ENCODE assay signal across 18 cellular contexts in genomic region chr5:37717276-37717612, GRCh38.
A peak's percentile ranks its signal among the peaks of the same experiment; 100 is the strongest.
DNase-seq lines count a peak whose midpoint lies in the region; ATAC-seq, FAIRE-seq and TF ChIP-seq lines count a peak whose summit lies in the region.
"Had no signal": no experiment of that assay in that cellular context is flagged by ENCODE, and none has a peak within 500 bp of the region (broad histone marks: within the 10 kb centered on the region; RNA-seq: fewer than 3 reads in every experiment).

No MANE protein-coding gene starts in this region.

- H2BK5ac ChIP-seq in IMR-90 (ENCODE audit: low read depth, low read length, poor library complexity, severe bottlenecking): no peak overlapping the region

- H3K23ac ChIP-seq in IMR-90 (ENCODE audit: low read depth, low read length): peak overlapping the region; percentile 8; the same call in 1 of the 2 replicates

- H3K4me1 Mint-ChIP-seq in astrocyte (ENCODE audit: low read depth, unreplicated experiment) (peaks cover 58% of the 10 kb centered on the region), mesothelial cell of epicardium (peaks cover 61% of the 10 kb centered on the region)

- H3K4me1 ChIP-seq in IMR-90 (ENCODE audit: control insufficient read depth, insufficient read depth, low read length): peaks cover 6% of the 10 kb centered on the region
- H3K4me1 ChIP-seq in astrocyte (ENCODE audit: insufficient read depth, low read length): peaks cover 36% of the 10 kb centered on the region
- peaks cover 9 to 24% (median 18%) of the 10 kb centered on the region in 4 donors for H3K4me1 ChIP-seq in stomach

- no peaks in the 10 kb centered on the region for H3K79me1 ChIP-seq in IMR-90 (ENCODE audit: low read depth in 1 of 2, low read length in 2 of 2)

- in situ Hi-C loops in IMR-90 (cut with MboI; ENCODE audit: low sequenced_read_pairs): no loop called here

- no peak for TF ChIP-seq RAD21 in IMR-90 (IDR thresholded peaks at IDR 0.05; ENCODE audit: low read length)

- H3K18ac ChIP-seq in IMR-90 (ENCODE audit: low read depth, low read length): no peak overlapping the region

- H4K20me1 ChIP-seq in IMR-90 (ENCODE audit: insufficient read depth, low read length) (peaks cover 11% of the 10 kb centered on the region; the same call in 1 of the 2 replicates), astrocyte (ENCODE audit: insufficient read depth, low read length) (no peaks in the 10 kb centered on the region)
- H4K20me1 ChIP-seq: BLaER1 had no signal

- no peak for TF ChIP-seq EP300 in stomach (IDR thresholded peaks at IDR 0.05)

- H3K4me3 ChIP-seq in IMR-90 (ENCODE audit: insufficient read depth, low read depth, low read length): no peak overlapping the region
- peak overlapping the region; percentile 2 for H3K4me3 ChIP-seq in astrocyte (ENCODE audit: insufficient read depth, low read depth, low read length)
- H3K4me3 ChIP-seq in stomach: no peak overlapping the region
- H3K4me3 ChIP-seq: BLaER1, gastrocnemius medialis, upper lobe of right lung had no signal

- dilution Hi-C loops in IMR-90 (cut with HindIII; ENCODE audit: low sequenced_read_pairs, unreplicated experiment): no loop called here

- H3K4me2 ChIP-seq in IMR-90 (ENCODE audit: low read depth, low read length): peak overlapping the region; percentile 14; the same call in 1 of the 2 replicates
- peak overlapping the region; percentile 78 for H3K4me2 ChIP-seq in astrocyte (ENCODE audit: low read length)
- H3K4me2 ChIP-seq: BLaER1 had no signal

- intact Hi-C loops in IMR-90 (cut with micrococcal nuclease): loop anchor here (2.0 kb wide), 1 partner anchor 476 kb away; no protein-coding TSS in a partner anchor
- intact Hi-C loops in stomach (cut with DNase I; ENCODE audit: low total_unique reads): no loop called here

- no peak overlapping the region for H4K5ac ChIP-seq in IMR-90 (ENCODE audit: low read depth, low read length)

- H3K36me3 Mint-ChIP-seq in astrocyte (ENCODE audit: low read depth, unreplicated experiment): no peaks in the 10 kb centered on the region
- H3K36me3 Mint-ChIP-seq in mesothelial cell of epicardium: no peaks in the 10 kb centered on the region

- H3K9ac ChIP-seq in IMR-90 (ENCODE audit: low read depth, low read length) (no peak overlapping the region), astrocyte (ENCODE audit: low read length) (peak overlapping the region; percentile 59)
- H3K9ac ChIP-seq: BLaER1 had no signal

- H2AK5ac ChIP-seq in IMR-90 (ENCODE audit: low read depth, low read length): no peak overlapping the region

- DNase-seq in IMR-90 (no peak), astrocyte (ENCODE audit: low read depth) (no peak), mesothelial cell of epicardium (ENCODE audit: low spot score in 2 of 2, unreplicated experiment in 2 of 2) (no peak), stomach (no peak), NCI-H187 (lab: John Stamatoyannopoulos, UW) (no peak), NK-92 (lab: John Stamatoyannopoulos, UW; ENCODE audit: unreplicated experiment) (no peak)
- DNase-seq: activated CD4-positive, alpha-beta T cell treated with anti-CD3 and anti-CD28 coated beads, Interleukin-2, amount 50 U/mL, for 4 hours; activated gamma-delta T cell treated with Interleukin-2 at 50 U/mL for 16 hours; gastrocnemius medialis; kidney; naive thymus-derived CD4-positive, alpha-beta T cell; stimulated activated CD4-positive, alpha-beta T cell treated with anti-CD3 and anti-CD28 coated beads, Interleukin-4, amount 100 ng/mL, for 24 hours; T-helper 2 cell had no signal

- H3K27ac ChIP-seq in IMR-90 (ENCODE audit: insufficient read depth, low read length): no peak overlapping the region
- peak overlapping the region; percentile 81 for H3K27ac ChIP-seq in astrocyte (ENCODE audit: low read depth, low read length)
- peak overlapping the region in 3 of 5 donors; percentile 8 to 68 (median 54) for H3K27ac ChIP-seq in stomach
- H3K27ac ChIP-seq: BLaER1, upper lobe of right lung, WERI-Rb-1 had no signal

- H3K27me3 ChIP-seq in IMR-90 (ENCODE audit: control insufficient read depth, insufficient read depth, low read length): no peaks in the 10 kb centered on the region
- H3K27me3 ChIP-seq in astrocyte (ENCODE audit: insufficient read depth, low read length): no peaks in the 10 kb centered on the region
- H3K27me3 ChIP-seq in stomach: no peaks in the 10 kb centered on the region
- H3K27me3 ChIP-seq: BLaER1, gastrocnemius medialis, upper lobe of right lung had no signal

- peaks cover 8% of the 10 kb centered on the region; the same call in 1 of the 2 replicates for H3K9me1 ChIP-seq in IMR-90 (ENCODE audit: insufficient read depth, low read length)

- H2AK9ac ChIP-seq in IMR-90 (replicated peaks; ENCODE audit: low read depth, low read length, poor library complexity): no peak overlapping the region

- peak overlapping the region; percentile 83 for H3K27ac Mint-ChIP-seq in astrocyte (ENCODE audit: unreplicated experiment)
- peak overlapping the region; percentile 87 for H3K27ac Mint-ChIP-seq in mesothelial cell of epicardium

- ATAC-seq in IMR-90 (ENCODE audit: low read depth) (no peak), GM21786 (IDR thresholded peaks at IDR 0.05; ENCODE audit: unreplicated experiment) (no peak)
- ATAC-seq: naive thymus-derived CD4-positive, alpha-beta T cell had no signal

- FAIRE-seq in astrocyte (lab: Jason Lieb, UNC): no peak
- FAIRE-seq: kidney, small intestine had no signal

- peak overlapping the region; percentile 20 for H3K4me3 Mint-ChIP-seq in astrocyte (ENCODE audit: unreplicated experiment)
- no peak overlapping the region for H3K4me3 Mint-ChIP-seq in mesothelial cell of epicardium
- H3K4me3 Mint-ChIP-seq: naive thymus-derived CD4-positive, alpha-beta T cell had no signal

- H2AFZ ChIP-seq in IMR-90 (replicated peaks; ENCODE audit: low read length, poor library complexity) (no peak overlapping the region), astrocyte (ENCODE audit: low read depth, low read length) (peak overlapping the region; percentile 6)

- H3K79me2 ChIP-seq in astrocyte (ENCODE audit: insufficient read depth, low read length): no peaks in the 10 kb centered on the region

- no peak overlapping the region for H3K56ac ChIP-seq in IMR-90 (ENCODE audit: extremely low read depth, insufficient read depth, low read length)

- no peak overlapping the region for H3K14ac ChIP-seq in IMR-90 (replicated peaks; ENCODE audit: low read depth, low read length)

- POLR2A ChIA-PET in IMR-90 (lab: Charles Lee; ENCODE audit: unreplicated experiment): interaction anchor here (0.7 kb wide), 1 partner anchor 676 kb away, joined by 3 read pairs; no protein-coding TSS in a partner anchor

- H3K36me3 ChIP-seq in IMR-90 (ENCODE audit: control insufficient read depth, insufficient read depth, low read length): no peaks in the 10 kb centered on the region
- no peaks in the 10 kb centered on the region for H3K36me3 ChIP-seq in astrocyte (ENCODE audit: insufficient read depth, low read length)
- H3K36me3 ChIP-seq in stomach: peaks cover 0 to 11% (median 4%) of the 10 kb centered on the region in 4 donors
- H3K36me3 ChIP-seq: BLaER1, gastrocnemius medialis, WERI-Rb-1 had no signal

- H3K9me3 Mint-ChIP-seq in astrocyte (ENCODE audit: unreplicated experiment) (no peaks in the 10 kb centered on the region), mesothelial cell of epicardium (no peaks in the 10 kb centered on the region)

- H4K8ac ChIP-seq in IMR-90 (ENCODE audit: low read depth in 2 of 2, low read length in 2 of 2): no peak overlapping the region

- H2BK120ac ChIP-seq in IMR-90 (ENCODE audit: low read depth, low read length): no peak overlapping the region

- CTCF ChIA-PET in IMR-90 (lab: Yijun Ruan, JAX): interaction anchor here (0.7 to 1.2 kb wide), 2 partner anchors 77 to 176 kb away, joined by 3 read pairs; no protein-coding TSS in a partner anchor

- H3K9me3 ChIP-seq in IMR-90 (ENCODE audit: control insufficient read depth, insufficient read depth, low read length) (no peaks in the 10 kb centered on the region), astrocyte (ENCODE audit: insufficient read depth, low read depth, low read length) (no peaks in the 10 kb centered on the region), stomach (no peaks in the 10 kb centered on the region)
- H3K9me3 ChIP-seq: BLaER1, gastrocnemius medialis, upper lobe of right lung had no signal

- BruUV-seq in IMR-90 (replicated peaks; lab: Mats Ljungman, UMichigan): no TSS peak

- H3K27me3 Mint-ChIP-seq in astrocyte (ENCODE audit: low read depth, unreplicated experiment) (no peaks in the 10 kb centered on the region), mesothelial cell of epicardium (ENCODE audit: low read depth) (peaks cover 18% of the 10 kb centered on the region)
- H3K27me3 Mint-ChIP-seq: naive thymus-derived CD4-positive, alpha-beta T cell had no signal

- no peak overlapping the region for H4K91ac ChIP-seq in IMR-90 (ENCODE audit: insufficient read depth, low read depth, low read length)

- H2BK20ac ChIP-seq in IMR-90 (ENCODE audit: low read depth, low read length): 0 out of 2 replicates have a peak overlapping the region, but pooled peaks have one; percentile 14

- no peak overlapping the region for H2BK15ac ChIP-seq in IMR-90 (ENCODE audit: low read depth, low read length)

- no CpG with 5 or more reads among the region's 2 CpGs for WGBS in IMR-90 (ENCODE audit: extremely low coverage in 2 of 2, insufficient read length in 1 of 2), 2 experiments
- WGBS in stomach, 5 donors: 18 to 31% (median 18%) methylated on average over 2 of the region's 2 CpGs

- TF ChIP-seq POLR2A in IMR-90 (IDR thresholded peaks at IDR 0.05; ENCODE audit: low read depth, low read length) (no peak), stomach (IDR thresholded peaks at IDR 0.05) (no peak)

- no peak overlapping the region; the same call in 1 of the 2 replicates for H3K4ac ChIP-seq in IMR-90 (ENCODE audit: low read depth, low read length)

- TF ChIP-seq CTCF in IMR-90 (conservative IDR thresholded peaks at IDR 0.05; ENCODE audit: low read depth, low read length) (no peak), astrocyte (IDR thresholded peaks at IDR 0.05; ENCODE audit: insufficient read depth, low read depth, low read length) (no peak), mesothelial cell of epicardium (IDR thresholded peaks at IDR 0.05; ENCODE audit: unreplicated experiment) (no peak), stomach (IDR thresholded peaks at IDR 0.05) (no peak)

TF ChIP-seq in IMR-90, 13 proteins besides CTCF, POLR2A, EP300 and RAD21 (continues in another document):
- no peak for TF ChIP-seq MAFK (IDR thresholded peaks at IDR 0.05; ENCODE audit: low read depth, low read length)
- no peak for TF ChIP-seq CEBPB (IDR thresholded peaks at IDR 0.05; ENCODE audit: low read depth, low read length)
- no peak for TF ChIP-seq USF2 (IDR thresholded peaks at IDR 0.05; ENCODE audit: low read depth, low read length)
- TF ChIP-seq FOS (IDR thresholded peaks at IDR 0.05; ENCODE audit: low read depth, low read length): no peak
